8 cellular contexts compared by ENCODE assay signal in genomic region chr4:121096629-121097028, GRCh38. TPM values are rescaled to one million over a fixed set of nuclear protein-coding genes. Genes with fewer than 3 reads are reported as not detected.
A peak's percentile ranks its signal among the peaks of the same experiment; 100 is the strongest.
DNase-seq lines count a peak whose midpoint lies in the region; ATAC-seq and TF ChIP-seq lines count a peak whose summit lies in the region.
"Had no signal": no experiment of that assay in that cellular context is flagged by ENCODE, and none has a peak within 500 bp of the region (broad histone marks: within the 10 kb centered on the region; RNA-seq: fewer than 3 reads in every experiment).

No MANE protein-coding gene starts in this region.

- no peaks in the 10 kb centered on the region for H3K9me3 Mint-ChIP-seq in osteocyte (ENCODE audit: unreplicated experiment)

- ATAC-seq in HG02970 (IDR thresholded peaks at IDR 0.05; ENCODE audit: low FRiP score, unreplicated experiment) (no peak), mucosa of descending colon (no peak)

- H3K4me1 ChIP-seq in mucosa of descending colon (ENCODE audit: low read depth): no peaks in the 10 kb centered on the region

- DNase-seq in NCI-H774 (lab: John Stamatoyannopoulos, UW) (peak; percentile 16), dermis microvascular lymphatic vessel endothelial cell (ENCODE audit: low read depth in 2 of 2) (peak; percentile 20 to 31), osteocyte (ENCODE audit: extremely low spot score, unreplicated experiment) (no peak), D341Med (ENCODE audit: low spot score) (no peak), mucosa of descending colon (no peak)

- H3K27ac Mint-ChIP-seq in osteocyte (ENCODE audit: unreplicated experiment): no peak overlapping the region

- H3K36me3 Mint-ChIP-seq in osteocyte (ENCODE audit: unreplicated experiment): no peaks in the 10 kb centered on the region

- no peak overlapping the region for H3K4me3 ChIP-seq in mucosa of descending colon

- no peak overlapping the region for H3K4me3 Mint-ChIP-seq in osteocyte (ENCODE audit: unreplicated experiment)

- TF ChIP-seq CTCF in GM12872 (IDR thresholded peaks at IDR 0.05; ENCODE audit: insufficient read depth, low read depth, low read length) (0 out of 3 replicates have a peak, but pooled peaks have one; percentile 24), osteocyte (IDR thresholded peaks at IDR 0.05) (peak; percentile 71), mucosa of descending colon (IDR thresholded peaks at IDR 0.05) (no peak)

- intact Hi-C loops in mucosa of descending colon (cut with DNase I, micrococcal nuclease): loop anchor here in 1 of 2 donors (10.0 kb wide), 1 partner anchor 382 kb away; no protein-coding TSS in a partner anchor

- H3K9me3 ChIP-seq in mucosa of descending colon: no peaks in the 10 kb centered on the region

- H3K36me3 ChIP-seq in mucosa of descending colon (ENCODE audit: low read depth): no peaks in the 10 kb centered on the region

- no peaks in the 10 kb centered on the region for H3K4me1 Mint-ChIP-seq in osteocyte (ENCODE audit: unreplicated experiment)

- peaks cover 20% of the 10 kb centered on the region for H3K27me3 Mint-ChIP-seq in osteocyte (ENCODE audit: unreplicated experiment)

RNA-seq across cellular contexts. Expression of gene NDNF, which starts 24.3 kb away (rescaled TPM):
- total RNA-seq in dermis microvascular lymphatic vessel endothelial cell (1.8 and 6.7 TPM in 2 replicates), osteocyte (0.24 TPM in 1 of 2 replicates, not detected in the other), mucosa of descending colon (10 to 100 TPM in 2 of 3 donors, 1 to 10 TPM in 1; 9.0 to 11.8 (median 10.3) TPM)
- total RNA-seq: pulmonary artery endothelial cell had no signal

Comparison
In these comparisons a context has a peak if more than half of its experiments do, and no peak if none do; other contexts are left out.
1. DNase-seq: peak in NCI-H774 (single experiment) and dermis microvascular lymphatic vessel endothelial cell (2 of 2); none in osteocyte (single experiment), D341Med (single experiment) and mucosa of descending colon (0 of 3).